24 cellular contexts compared by ENCODE assay signal in genomic region chr10:67878133-67878532, GRCh38. TPM values are rescaled to one million over a fixed set of nuclear protein-coding genes. Genes with fewer than 3 reads are reported as not detected.
DNase-seq lines count a peak whose midpoint lies in the region; ATAC-seq, FAIRE-seq and TF ChIP-seq lines count a peak whose summit lies in the region.
"Had no signal": no experiment of that assay in that cellular context is flagged by ENCODE, and none has a peak within 500 bp of the region (broad histone marks: within the 10 kb centered on the region; RNA-seq: fewer than 3 reads in every experiment).

No MANE protein-coding gene starts in this region.

- no peak overlapping the region for H3K27ac Mint-ChIP-seq in osteocyte (ENCODE audit: unreplicated experiment)
- H3K27ac Mint-ChIP-seq: B cell; CD4-positive, alpha-beta T cell; CD8-positive, alpha-beta T cell had no signal

- FAIRE-seq in K562 (lab: Jason Lieb, UNC) (no peak), endothelial cell of umbilical vein (lab: Jason Lieb, UNC) (peak; percentile 21)
- FAIRE-seq: A204.1, D721Med, G401.6, GM12891, GM19239 had no signal

- no peak overlapping the region for H3K4me3 ChIP-seq in HCT116 (replicated peaks in 1 of 2; ENCODE audit: low read depth in 1 of 2, low read length in 2 of 2)
- H3K4me3 ChIP-seq in K562 = no peak overlapping the region
- no peak overlapping the region for H3K4me3 ChIP-seq in endothelial cell of umbilical vein (replicated peaks in 1 of 3; ENCODE audit: insufficient read depth in 1 of 3, low read depth in 1 of 3, low read length in 3 of 3)
- H3K4me3 ChIP-seq: BLaER1 treated with 17β-estradiol and CSF1 and Interleukin-3, amounts not matched to agents 10 nM and 100 nM had no signal

- H3K4me1 Mint-ChIP-seq in osteocyte (ENCODE audit: unreplicated experiment) = no peaks in the 10 kb centered on the region
- H3K4me1 Mint-ChIP-seq: B cell had no signal

- H3K36me3 Mint-ChIP-seq in osteocyte (ENCODE audit: unreplicated experiment) = no peaks in the 10 kb centered on the region
- H3K36me3 Mint-ChIP-seq: CD8-positive, alpha-beta T cell had no signal

- H3K27me3 Mint-ChIP-seq in osteocyte (ENCODE audit: unreplicated experiment) = no peaks in the 10 kb centered on the region
- H3K27me3 Mint-ChIP-seq: B cell; CD4-positive, alpha-beta T cell had no signal

- H3K27me3 ChIP-seq in HCT116 (ENCODE audit: insufficient read depth, low read length) (no peaks in the 10 kb centered on the region), K562 (ENCODE audit: control insufficient read depth in 2 of 2, insufficient read depth in 2 of 2, low read length in 2 of 2) (no peaks in the 10 kb centered on the region), endothelial cell of umbilical vein (ENCODE audit: control insufficient read depth in 2 of 2, insufficient read depth in 2 of 2, low read length in 2 of 2) (peaks cover 0 to 2% of the 10 kb centered on the region in 2 experiments)
- H3K27me3 ChIP-seq: BLaER1 treated with 17β-estradiol and CSF1 and Interleukin-3, amounts not matched to agents 10 nM and 100 nM had no signal

- in situ Hi-C loops in K562 (cut with MboI) = loop anchor here (10.0 kb wide), 1 partner anchor 447 kb away; no protein-coding TSS in a partner anchor

- no peak for TF ChIP-seq CTCF in HCT116 (IDR thresholded peaks at IDR 0.05 in 2 of 3, conservative IDR thresholded peaks at IDR 0.05 in 1 of 3; ENCODE audit: borderline replicate concordance in 1 of 3, insufficient read depth in 1 of 3, low read depth in 2 of 3, low read length in 2 of 3)
- TF ChIP-seq CTCF in K562 (IDR thresholded peaks at IDR 0.05 in 2 of 3, conservative IDR thresholded peaks at IDR 0.05 in 1 of 3; ENCODE audit: insufficient read depth in 2 of 3, low read depth in 1 of 3, low read length in 3 of 3) = no peak
- no peak for TF ChIP-seq CTCF in endothelial cell of umbilical vein (IDR thresholded peaks at IDR 0.05; ENCODE audit: extremely low read depth in 1 of 2, insufficient read depth in 1 of 2, low read depth in 1 of 2, low read length in 2 of 2)
- no peak for TF ChIP-seq CTCF in osteocyte (IDR thresholded peaks at IDR 0.05)

- RAD21 ChIA-PET in HCT116 (lab: Charles Lee; ENCODE audit: low non-redundant PET in 1 of 2, low total read pairs in 2 of 2, uncharacterized antibody in 2 of 2, unreplicated experiment in 2 of 2) = no interaction called here

- H3K36me3 ChIP-seq in HCT116 (ENCODE audit: control insufficient read depth in 1 of 2, insufficient read depth in 2 of 2, low read length in 2 of 2) (no peaks in the 10 kb centered on the region), K562 (ENCODE audit: control insufficient read depth, insufficient read depth, low read length) (no peaks in the 10 kb centered on the region), endothelial cell of umbilical vein (ENCODE audit: control insufficient read depth in 2 of 2, extremely low read depth in 1 of 2, insufficient read depth in 2 of 2, low read length in 2 of 2) (no peaks in the 10 kb centered on the region)
- H3K36me3 ChIP-seq: BLaER1 treated with 17β-estradiol and CSF1 and Interleukin-3, amounts not matched to agents 10 nM and 100 nM had no signal

- intact Hi-C loops in HCT116 (cut with micrococcal nuclease) = no loop called here
- intact Hi-C loops in K562 (cut with micrococcal nuclease) = no loop called here
- intact Hi-C loops in endothelial cell of umbilical vein (cut with micrococcal nuclease) = no loop called here

- 80% methylated on average over 7 of the region's 7 CpGs for WGBS in K562 (ENCODE audit: insufficient coverage, low coverage, missing lambda C conversion rate)

- BruUV-seq in HCT116 (replicated peaks; lab: Mats Ljungman, UMichigan) (no TSS peak), K562 (replicated peaks; lab: Mats Ljungman, UMichigan) (no TSS peak), endothelial cell of umbilical vein (replicated peaks; lab: Mats Ljungman, UMichigan) (no TSS peak)

- H3K4me3 Mint-ChIP-seq in osteocyte (ENCODE audit: unreplicated experiment) = no peak overlapping the region
- H3K4me3 Mint-ChIP-seq: B cell; CD4-positive, alpha-beta T cell; CD8-positive, alpha-beta T cell had no signal

- H3K9me2 ChIP-seq in HCT116 (ENCODE audit: insufficient read depth) = no peaks in the 10 kb centered on the region

- TF ChIP-seq EP300 in K562 (IDR thresholded peaks at IDR 0.05; ENCODE audit: low read length) = no peak

- H3K4me2 ChIP-seq in HCT116 (ENCODE audit: low read length) = no peak overlapping the region
- H3K4me2 ChIP-seq in K562 (ENCODE audit: insufficient read depth, low read length) = no peak overlapping the region
- H3K4me2 ChIP-seq in endothelial cell of umbilical vein (ENCODE audit: insufficient read depth, low read length) = no peak overlapping the region
- H3K4me2 ChIP-seq: BLaER1 treated with 17β-estradiol and CSF1 and Interleukin-3, amounts not matched to agents 10 nM and 100 nM had no signal

- peak overlapping the region; percentile 52 for H2AFZ ChIP-seq in HCT116 (ENCODE audit: low read depth, low read length, poor library complexity, severe bottlenecking)
- peak overlapping the region; percentile 53; the same call in 1 of the 2 replicates for H2AFZ ChIP-seq in K562 (ENCODE audit: low read depth, low read length)
- no peak overlapping the region for H2AFZ ChIP-seq in endothelial cell of umbilical vein (ENCODE audit: low read depth, low read length)

- H3K79me2 ChIP-seq in HCT116 (ENCODE audit: insufficient read depth, low read length) (no peaks in the 10 kb centered on the region), K562 (ENCODE audit: control insufficient read depth, insufficient read depth, low read length) (no peaks in the 10 kb centered on the region), endothelial cell of umbilical vein (ENCODE audit: control insufficient read depth, insufficient read depth, low read length) (no peaks in the 10 kb centered on the region)

- CTCF ChIA-PET in HCT116 (lab: Charles Lee) = no interaction called here
- CTCF ChIA-PET in K562 (lab: Yijun Ruan, JAX; ENCODE audit: low intra/inter-chr PET ratio) = no interaction called here
- CTCF ChIA-PET in endothelial cell of umbilical vein (lab: Charles Lee) = interaction anchor here (1.0 kb wide), 2 partner anchors 18 to 23 kb away, joined by 3 to 5 read pairs; no protein-coding TSS in a partner anchor

- POLR2A ChIA-PET in HCT116 (lab: Charles Lee) (no interaction called here), K562 (lab: Yijun Ruan, JAX) (interaction anchor here (1.7 kb wide), 1 partner anchor 10 kb away, joined by 6 read pairs; no protein-coding TSS in a partner anchor), endothelial cell of umbilical vein (lab: Charles Lee) (no interaction called here)

- TF ChIP-seq POLR2A in HCT116 (IDR thresholded peaks at IDR 0.05; ENCODE audit: borderline replicate concordance, extremely low read depth, insufficient read depth, insufficient read length) (no peak), K562 (conservative IDR thresholded peaks at IDR 0.05) (no peak), endothelial cell of umbilical vein (IDR thresholded peaks at IDR 0.05; ENCODE audit: low read depth, low read length) (no peak)

- DNase-seq in HCT116 (ENCODE audit: low read depth, low spot score) (no peak), K562 (ENCODE audit: extremely low read depth in 1 of 4, low spot score in 3 of 4) (no peak), endothelial cell of umbilical vein (ENCODE audit: low read depth, low spot score) (no peak), osteocyte (ENCODE audit: extremely low spot score, unreplicated experiment) (peak; percentile 63), NCI-H1436 (lab: John Stamatoyannopoulos, UW) (no peak)
- no peak for DNase-seq in stimulated activated CD4-positive, alpha-beta T cell treated with anti-CD3 and anti-CD28 coated beads, Interleukin-2, amount 100 ng/mL, for 48 hours
- DNase-seq: 8988T; ACHN; Caco-2; Calu3; CD4-positive, alpha-beta T cell; CD8-positive, alpha-beta T cell; DMS79 treated with DMSO at 0.1 percent for 48 hours; GF-D8 had no signal

- no peaks in the 10 kb centered on the region for H4K20me1 ChIP-seq in HCT116 (ENCODE audit: insufficient read depth)
- H4K20me1 ChIP-seq in K562 (replicated peaks; ENCODE audit: control insufficient read depth, insufficient read depth, low read length) = no peaks in the 10 kb centered on the region
- H4K20me1 ChIP-seq in endothelial cell of umbilical vein (replicated peaks; ENCODE audit: control insufficient read depth, extremely low read depth, insufficient read depth, low read length) = no peaks in the 10 kb centered on the region
- H4K20me1 ChIP-seq: BLaER1 treated with 17β-estradiol and CSF1 and Interleukin-3, amounts not matched to agents 10 nM and 100 nM had no signal

- dilution Hi-C loops in endothelial cell of umbilical vein (cut with MboI; ENCODE audit: extremely low pct_ligation_motif_present, low sequenced_read_pairs) = no loop called here

- H3K27ac ChIP-seq in HCT116 (ENCODE audit: low read depth, low read length) (no peak overlapping the region), K562 (ENCODE audit: extremely low read depth, low read depth, low read length) (no peak overlapping the region), endothelial cell of umbilical vein (ENCODE audit: insufficient read depth, low read depth, low read length) (no peak overlapping the region)
- H3K27ac ChIP-seq: BLaER1 treated with 17β-estradiol and CSF1 and Interleukin-3, amounts not matched to agents 10 nM and 100 nM; C4-2B had no signal

- peaks cover 0 to 4% of the 10 kb centered on the region in 2 experiments; a peak in 1 of 4 replicates for H3K4me1 ChIP-seq in HCT116 (ENCODE audit: control insufficient read depth in 1 of 2, insufficient read depth in 2 of 2, low read length in 2 of 2)
- H3K4me1 ChIP-seq in K562 (replicated peaks in 1 of 2; ENCODE audit: control insufficient read depth in 2 of 2, insufficient read depth in 2 of 2, low read length in 2 of 2) = peaks cover 0 to 4% of the 10 kb centered on the region in 2 experiments; a peak in 3 of 5 replicates
- H3K4me1 ChIP-seq in endothelial cell of umbilical vein (ENCODE audit: control insufficient read depth, extremely low read depth, insufficient read depth, low read length) = no peaks in the 10 kb centered on the region
- H3K4me1 ChIP-seq: Caco-2 had no signal

- H3K9me1 ChIP-seq in K562 (ENCODE audit: control insufficient read depth, insufficient read depth, low read length) = no peaks in the 10 kb centered on the region
- H3K9me1 ChIP-seq in endothelial cell of umbilical vein (replicated peaks; ENCODE audit: control insufficient read depth, extremely low read depth, insufficient read depth, low read length) = no peaks in the 10 kb centered on the region

- TF ChIP-seq RAD21 in HCT116 (IDR thresholded peaks at IDR 0.05; ENCODE audit: low read depth) (no peak), K562 (CRISPR knock-in tag; conservative IDR thresholded peaks at IDR 0.05 in 1 of 2, IDR thresholded peaks at IDR 0.05 in 1 of 2) (no peak)

- no peak for ATAC-seq in HCT116
- ATAC-seq in K562 = peak; percentile 13; the same call in 1 of the 3 replicates
- ATAC-seq in GM21515 (IDR thresholded peaks at IDR 0.05; ENCODE audit: unreplicated experiment) = no peak
- ATAC-seq in HG03097 (IDR thresholded peaks at IDR 0.05; ENCODE audit: low FRiP score, unreplicated experiment) = no peak
- ATAC-seq: CD8-positive, alpha-beta T cell had no signal

- H3K9me3 ChIP-seq in HCT116 (ENCODE audit: control insufficient read depth in 1 of 2, insufficient read depth in 1 of 2, low read depth in 1 of 2, low read length in 2 of 2) (no peaks in the 10 kb centered on the region), K562 (replicated peaks; ENCODE audit: control insufficient read depth, insufficient read depth, low read depth, low read length) (no peaks in the 10 kb centered on the region), endothelial cell of umbilical vein (replicated peaks; ENCODE audit: control insufficient read depth, insufficient read depth, low read length) (no peaks in the 10 kb centered on the region)
- H3K9me3 ChIP-seq: BLaER1 treated with 17β-estradiol and CSF1 and Interleukin-3, amounts not matched to agents 10 nM and 100 nM; Caco-2 had no signal

- no peak overlapping the region for H3K9ac ChIP-seq in HCT116 (ENCODE audit: low read length)
- no peak overlapping the region for H3K9ac ChIP-seq in K562 (ENCODE audit: insufficient read depth in 1 of 2, low read depth in 2 of 2, low read length in 2 of 2)
- no peak overlapping the region for H3K9ac ChIP-seq in endothelial cell of umbilical vein (replicated peaks; ENCODE audit: extremely low read depth, insufficient read depth, low read length)
- H3K9ac ChIP-seq: BLaER1 treated with 17β-estradiol and CSF1 and Interleukin-3, amounts not matched to agents 10 nM and 100 nM had no signal

- H3K9me3 Mint-ChIP-seq in osteocyte (ENCODE audit: unreplicated experiment) = no peaks in the 10 kb centered on the region
- H3K9me3 Mint-ChIP-seq: CD4-positive, alpha-beta T cell; CD8-positive, alpha-beta T cell had no signal

RNA-seq across cellular contexts. Expression of gene SIRT1, which starts 6.3 kb away (rescaled TPM):
- total RNA-seq in HCT116 (2021; ENCODE audit: unreplicated experiment) = 22.8 TPM
- 5.0 and 7.0 TPM in 2 replicates for polyA plus RNA-seq in HCT116 (2012)
- total RNA-seq in K562 (2011; cell fraction: chromatin; rRNA removed; ENCODE audit: low replicate concordance) = 9.5 and 26.7 TPM in 2 replicates
- total RNA-seq in K562 (2011; cell fraction: nucleolus; rRNA removed) = 5.5 and 7.5 TPM in 2 replicates
- 10.4 and 18.1 TPM in 2 replicates for total RNA-seq in K562 (2011; cell fraction: nucleoplasm; rRNA removed)
- 13.2 and 13.6 TPM in 2 replicates for total RNA-seq in K562 (2014; rRNA removed)
- 21.6 and 23.2 TPM in 2 replicates for total RNA-seq in K562 (2014; rRNA removed; fragmentation: Illumina TruSeq; extraction: Trizol)
- total RNA-seq in K562 (2015; rRNA removed; fragmentation: Illumina TruSeq; extraction: Trizol) = 18.6 and 19.9 TPM in 2 replicates
- 20.9 and 25.8 TPM in 2 replicates for total RNA-seq in K562 (2021)
- 13.5 and 17.2 TPM in 2 replicates for polyA plus RNA-seq in K562 (2011; rRNA removed)
- 2.7 and 6.2 TPM in 2 replicates for polyA plus RNA-seq in K562 (2011; cell fraction: cytosol; rRNA removed)
- polyA plus RNA-seq in K562 (2011; cell fraction: nucleus; rRNA removed) = 4.8 and 5.7 TPM in 2 replicates
- polyA plus RNA-seq in K562 (2012) = 14.0 and 15.7 TPM in 2 replicates
- 22.3 and 25.8 TPM in 2 replicates for polyA plus RNA-seq in K562 (2014; fragmentation: Illumina TruSeq; extraction: Trizol)
- 1 to 10 TPM; 7.8 to 8.8 TPM for polyA plus RNA-seq in K562 (2014; fragmentation: Nextera tagmentation; extraction: Ambion mirVana)
- 18.2 and 19.1 TPM in 2 replicates for polyA plus RNA-seq in K562 (2014; rRNA removed)
- 14.2 and 15.7 TPM in 2 replicates for polyA minus RNA-seq in K562 (2011; rRNA and poly(A)+ RNA removed)
- polyA minus RNA-seq in K562 (2011; cell fraction: cytosol; rRNA and poly(A)+ RNA removed) = 6.1 and 7.1 TPM in 2 replicates
- 3.9 and 7.0 TPM in 2 replicates for polyA minus RNA-seq in K562 (2011; cell fraction: nucleus; rRNA and poly(A)+ RNA removed)
- 14.8 and 15.1 TPM in 2 replicates for total RNA-seq in endothelial cell of umbilical vein
- 2.5 and 3.7 TPM in 2 replicates for polyA plus RNA-seq in endothelial cell of umbilical vein
- polyA plus RNA-seq in endothelial cell of umbilical vein (2011; cell fraction: cytosol; rRNA removed) = 4.7 and 5.3 TPM in 2 replicates
- polyA plus RNA-seq in endothelial cell of umbilical vein (2011; cell fraction: nucleus; rRNA removed) = 8.8 and 11.2 TPM in 2 replicates
- 9.3 and 10.8 TPM in 2 replicates for polyA plus RNA-seq in endothelial cell of umbilical vein (2012)
- polyA minus RNA-seq in endothelial cell of umbilical vein = 3.8 TPM in 2 replicates
- 18.8 TPM for polyA minus RNA-seq in endothelial cell of umbilical vein (2011; cell fraction: cytosol; rRNA and poly(A)+ RNA removed)
- 9.1 and 12.4 TPM in 2 replicates for polyA minus RNA-seq in endothelial cell of umbilical vein (2011; cell fraction: nucleus; rRNA and poly(A)+ RNA removed)
- total RNA-seq in osteocyte = 23.9 and 25.6 TPM in 2 replicates

RNA-seq across cellular contexts. Expression of gene DNAJC12, which starts 40.1 kb away (rescaled TPM):
- 4.3 TPM for total RNA-seq in HCT116 (2021; ENCODE audit: unreplicated experiment)
- 1.6 and 2.1 TPM in 2 replicates for polyA plus RNA-seq in HCT116 (2012)
- total RNA-seq in K562 (2011; cell fraction: chromatin; rRNA removed; ENCODE audit: low replicate concordance) = 1.6 and 6.8 TPM in 2 replicates
- total RNA-seq in K562 (2011; cell fraction: nucleolus; rRNA removed) = 1.7 and 2.5 TPM in 2 replicates
- 2.4 and 4.7 TPM in 2 replicates for total RNA-seq in K562 (2011; cell fraction: nucleoplasm; rRNA removed)
- 41.6 and 46.5 TPM in 2 replicates for total RNA-seq in K562 (2014; rRNA removed)
- 68.5 and 79.7 TPM in 2 replicates for total RNA-seq in K562 (2014; rRNA removed; fragmentation: Illumina TruSeq; extraction: Trizol)
- total RNA-seq in K562 (2015; rRNA removed; fragmentation: Illumina TruSeq; extraction: Trizol) = 32.3 and 34.4 TPM in 2 replicates
- total RNA-seq in K562 (2021) = 37.0 and 42.4 TPM in 2 replicates
- polyA plus RNA-seq in K562 (2011; rRNA removed) = 7.4 and 7.7 TPM in 2 replicates
- 1.1 and 3.8 TPM in 2 replicates for polyA plus RNA-seq in K562 (2011; cell fraction: cytosol; rRNA removed)
- 0.51 and 1.2 TPM in 2 replicates for polyA plus RNA-seq in K562 (2011; cell fraction: nucleus; rRNA removed)
- 30.3 and 94.1 TPM in 2 replicates for polyA plus RNA-seq in K562 (2012)
- polyA plus RNA-seq in K562 (2014; fragmentation: Illumina TruSeq; extraction: Trizol) = 88.4 and 90.9 TPM in 2 replicates
- 10 to 100 TPM; 92.2 to 95.9 TPM for polyA plus RNA-seq in K562 (2014; fragmentation: Nextera tagmentation; extraction: Ambion mirVana)
- 54.4 and 74.3 TPM in 2 replicates for polyA plus RNA-seq in K562 (2014; rRNA removed)
- 1.9 and 3.2 TPM in 2 replicates for polyA minus RNA-seq in K562 (2011; rRNA and poly(A)+ RNA removed)
- 1.7 and 2.1 TPM in 2 replicates for polyA minus RNA-seq in K562 (2011; cell fraction: cytosol; rRNA and poly(A)+ RNA removed)
- 0.40 and 1.1 TPM in 2 replicates for polyA minus RNA-seq in K562 (2011; cell fraction: nucleus; rRNA and poly(A)+ RNA removed)
- 1.0 and 2.4 TPM in 2 replicates for total RNA-seq in endothelial cell of umbilical vein
- polyA plus RNA-seq in endothelial cell of umbilical vein = 0.27 and 0.54 TPM in 2 replicates
- 0.70 and 1.1 TPM in 2 replicates for polyA plus RNA-seq in endothelial cell of umbilical vein (2011; cell fraction: cytosol; rRNA removed)
- 0.37 and 0.46 TPM in 2 replicates for polyA plus RNA-seq in endothelial cell of umbilical vein (2011; cell fraction: nucleus; rRNA removed)
- polyA plus RNA-seq in endothelial cell of umbilical vein (2012) = 11.7 and 13.8 TPM in 2 replicates
- polyA minus RNA-seq in endothelial cell of umbilical vein = 0.47 TPM in 1 of 2 replicates, not detected in the other
- 17.9 TPM for polyA minus RNA-seq in endothelial cell of umbilical vein (2011; cell fraction: cytosol; rRNA and poly(A)+ RNA removed)
- polyA minus RNA-seq in endothelial cell of umbilical vein (2011; cell fraction: nucleus; rRNA and poly(A)+ RNA removed) = 0.43 and 0.77 TPM in 2 replicates
- total RNA-seq in osteocyte = 9.5 and 12.0 TPM in 2 replicates
- total RNA-seq: B cell; CD4-positive, alpha-beta T cell; CD8-positive, alpha-beta T cell had no signal

Comparison
In these comparisons a context has a peak if more than half of its experiments do, and no peak if none do; other contexts are left out.
1. Of the 22 proteins assayed by ChIP-seq in both K562 and HCT116: peak only in K562: CEBPB; only in HCT116: none; in both: none; in neither: 21.